8 cellular contexts compared by ENCODE assay signal in genomic region chr11:5476184-5476819, GRCh38. TPM values are rescaled to one million over a fixed set of nuclear protein-coding genes. Genes with fewer than 3 reads are reported as not detected.
DNase-seq lines count a peak whose midpoint lies in the region; ATAC-seq, FAIRE-seq and TF ChIP-seq lines count a peak whose summit lies in the region.

No MANE protein-coding gene starts in this region.

- no peak overlapping the region for H3K9ac ChIP-seq in mesenchymal stem cell (ENCODE audit: low read length)

- H2AK5ac ChIP-seq in mesenchymal stem cell (ENCODE audit: low read length, severe bottlenecking), result no peak overlapping the region

- H3K27ac ChIP-seq in mesenchymal stem cell (ENCODE audit: low read length, poor library complexity, severe bottlenecking) (no peak overlapping the region), testis (no peak overlapping the region)

- peak; percentile 47 to 88 (median 61) for TF ChIP-seq CTCF in testis (IDR thresholded peaks at IDR 0.05)

- H3K14ac ChIP-seq in mesenchymal stem cell (ENCODE audit: low read length in 2 of 2), result no peak overlapping the region

- ATAC-seq in GM19463 (IDR thresholded peaks at IDR 0.05; ENCODE audit: unreplicated experiment), result peak; percentile 88

- intact Hi-C loops in testis (cut with DNase I; ENCODE audit: low total_unique reads), result no loop called here

- H3K4me1 ChIP-seq in mesenchymal stem cell (ENCODE audit: control insufficient read depth, insufficient read depth, low read depth, low read length) (no peaks in the 10 kb centered on the region), testis (no peaks in the 10 kb centered on the region)

- H3K27me3 ChIP-seq in mesenchymal stem cell (ENCODE audit: control insufficient read depth in 1 of 2, insufficient read depth in 1 of 2, low read length in 2 of 2), result peaks cover 4 to 7% of the 10 kb centered on the region in 2 experiments
- no peaks in the 10 kb centered on the region for H3K27me3 ChIP-seq in testis

- no peak overlapping the region for H2BK120ac ChIP-seq in mesenchymal stem cell (ENCODE audit: low read depth, low read length)

- H3K79me1 ChIP-seq in mesenchymal stem cell (replicated peaks; ENCODE audit: low read length, poor library complexity, severe bottlenecking), result no peaks in the 10 kb centered on the region

- no peak overlapping the region for H2BK15ac ChIP-seq in mesenchymal stem cell (ENCODE audit: low read depth, poor library complexity, severe bottlenecking)

- TF ChIP-seq POLR2A in testis (IDR thresholded peaks at IDR 0.05), result no peak

- DNase-seq in EH (ENCODE audit: low read depth) (peak; percentile 59), HTR-8/SVneo (ENCODE audit: insufficient read length, low spot score) (peak; percentile 39), SW480 (ENCODE audit: low spot score) (peak; percentile 46), dermis microvascular lymphatic vessel endothelial cell (ENCODE audit: low read depth in 2 of 2) (peak; percentile 33 to 64), mesenchymal stem cell (peak; percentile 61), testis (peak; percentile 62), NCI-H187 (lab: John Stamatoyannopoulos, UW) (no peak)

- no peak for FAIRE-seq in HTR-8/SVneo (lab: Jason Lieb, UNC)

- no CpG with 5 or more reads among the region's 2 CpGs for WGBS in mesenchymal stem cell
- 35 to 45% methylated on average over 2 of the region's 2 CpGs for WGBS in testis, 2 donors

- H2BK12ac ChIP-seq in mesenchymal stem cell (ENCODE audit: low read length in 2 of 2), result no peak overlapping the region

- H3K9me3 ChIP-seq in mesenchymal stem cell (ENCODE audit: control insufficient read depth, low read length) (no peaks in the 10 kb centered on the region), testis (no peaks in the 10 kb centered on the region)

- H3K4me2 ChIP-seq in mesenchymal stem cell (ENCODE audit: low read length, poor library complexity, severe bottlenecking), result no peak overlapping the region

- H3K18ac ChIP-seq in mesenchymal stem cell (ENCODE audit: low read depth in 1 of 2, low read length in 2 of 2), result no peak overlapping the region

- no peak overlapping the region for H4K8ac ChIP-seq in mesenchymal stem cell (ENCODE audit: low read length)

- H2BK5ac ChIP-seq in mesenchymal stem cell (ENCODE audit: low read depth, low read length, poor library complexity, severe bottlenecking), result no peak overlapping the region

- H4K91ac ChIP-seq in mesenchymal stem cell (ENCODE audit: low read length), result no peak overlapping the region

- no peak overlapping the region for H3K4me3 ChIP-seq in mesenchymal stem cell (ENCODE audit: insufficient read depth in 1 of 2, low read depth in 1 of 2, low read length in 2 of 2)
- H3K4me3 ChIP-seq in testis, result no peak overlapping the region

- no peak overlapping the region for H3K23ac ChIP-seq in mesenchymal stem cell (ENCODE audit: low read length in 2 of 2)

- H2AFZ ChIP-seq in mesenchymal stem cell (ENCODE audit: low read depth, low read length), result no peak overlapping the region

- no peak overlapping the region for H3K4ac ChIP-seq in mesenchymal stem cell (ENCODE audit: low read depth in 1 of 2, low read length in 2 of 2)

- H3K36me3 ChIP-seq in mesenchymal stem cell (ENCODE audit: control insufficient read depth in 1 of 2, insufficient read depth in 2 of 2, low read depth in 1 of 2, low read length in 2 of 2) (no peaks in the 10 kb centered on the region), testis (ENCODE audit: low read depth, missing control alignments) (no peaks in the 10 kb centered on the region)

RNA-seq across cellular contexts. Expression of gene OR52D1, which starts 12.2 kb away (rescaled TPM):
- total RNA-seq in dermis microvascular lymphatic vessel endothelial cell (not detected in 2 replicates), testis (not detected)
- polyA plus RNA-seq in mesenchymal stem cell (2013, experiment 1 of 2), result not detected
- polyA plus RNA-seq in mesenchymal stem cell (2013, experiment 2 of 2), result not detected
- not detected for polyA plus RNA-seq in testis (ENCODE audit: insufficient read depth, low read depth, low replicate concordance)

RNA-seq across cellular contexts. Expression of gene OR51I2, which starts 27.2 kb away (rescaled TPM):
- total RNA-seq in dermis microvascular lymphatic vessel endothelial cell (not detected in 2 replicates), testis (not detected)
- polyA plus RNA-seq in mesenchymal stem cell (2013, experiment 1 of 2), result not detected
- not detected for polyA plus RNA-seq in mesenchymal stem cell (2013, experiment 2 of 2)
- not detected for polyA plus RNA-seq in testis (ENCODE audit: insufficient read depth, low read depth, low replicate concordance)

RNA-seq across cellular contexts. Expression of gene UBQLN3, which starts 33.5 kb away (rescaled TPM):
- total RNA-seq in dermis microvascular lymphatic vessel endothelial cell (not detected in 2 replicates), testis (100 to 1,000 TPM; 105 to 283 TPM)
- not detected for polyA plus RNA-seq in mesenchymal stem cell (2013, experiment 1 of 2)
- not detected for polyA plus RNA-seq in mesenchymal stem cell (2013, experiment 2 of 2)
- polyA plus RNA-seq in testis (ENCODE audit: insufficient read depth, low read depth, low replicate concordance), result 336 TPM

RNA-seq across cellular contexts. Expression of gene OR51I1, which starts 35.0 kb away (rescaled TPM):
- total RNA-seq in dermis microvascular lymphatic vessel endothelial cell (0.13 TPM in 1 of 2 replicates, not detected in the other), testis (1 to 10 TPM in 1 of 2 donors, under 1 TPM in 1; 0.74 to 1.1 TPM)
- not detected for polyA plus RNA-seq in mesenchymal stem cell (2013, experiment 1 of 2)
- polyA plus RNA-seq in mesenchymal stem cell (2013, experiment 2 of 2), result not detected
- polyA plus RNA-seq in testis (ENCODE audit: insufficient read depth, low read depth, low replicate concordance), result not detected

RNA-seq across cellular contexts. Expression of gene UBQLNL, which starts 40.2 kb away (rescaled TPM):
- total RNA-seq in dermis microvascular lymphatic vessel endothelial cell (not detected in 2 replicates), testis (10 to 100 TPM in 1 of 2 donors, 1 to 10 TPM in 1; 8.8 to 38.7 TPM)
- 0.06 TPM for polyA plus RNA-seq in mesenchymal stem cell (2013, experiment 1 of 2)
- 0.04 TPM for polyA plus RNA-seq in mesenchymal stem cell (2013, experiment 2 of 2)
- polyA plus RNA-seq in testis (ENCODE audit: insufficient read depth, low read depth, low replicate concordance), result 42.8 TPM

Comparison
In these comparisons a context has a peak if more than half of its experiments do, and no peak if none do; other contexts are left out.
1. DNase-seq: peak in EH (single experiment), HTR-8/SVneo (single experiment), SW480 (single experiment), dermis microvascular lymphatic vessel endothelial cell (2 of 2), mesenchymal stem cell (single experiment) and testis (single experiment); none in NCI-H187 (0 of 2).
2. RNA of gene UBQLN3, which starts 33.5 kb away (total RNA-seq): 105 to 283 TPM in testis; not detected in dermis microvascular lymphatic vessel endothelial cell; every median in the first group is over 100 times any median in the second.